In genomic region chr6:132390017-132390416, GRCh38 we compare ENCODE assay signal across 18 cellular contexts. TPM values are rescaled to one million over a fixed set of nuclear protein-coding genes. Genes with fewer than 3 reads are reported as not detected.
DNase-seq lines count a peak whose midpoint lies in the region; ATAC-seq and TF ChIP-seq lines count a peak whose summit lies in the region.
"Had no signal": no experiment of that assay in that cellular context is flagged by ENCODE, and none has a peak within 500 bp of the region (broad histone marks: within the 10 kb centered on the region; RNA-seq: fewer than 3 reads in every experiment).

No MANE protein-coding gene starts in this region.

- no peak overlapping the region for H3K27ac Mint-ChIP-seq in stimulated activated memory B cell treated with anti-CD40 and anti-IgM and Interleukin-4, amounts not matched to agents 10 μg/mL and 1 μg/mL and 100 μg/mL, for 72 hours
- no peak overlapping the region for H3K27ac Mint-ChIP-seq in activated CD8-positive, alpha-beta T cell treated with anti-CD3 and anti-CD28 coated beads for 36 hours
- H3K27ac Mint-ChIP-seq: CD4-positive, CD25-positive, alpha-beta regulatory T cell had no signal

- H3K9me3 ChIP-seq in SU-DHL-6 (ENCODE audit: insufficient read depth, low read length) = no peaks in the 10 kb centered on the region

- H3K4me3 ChIP-seq in SU-DHL-6 (ENCODE audit: insufficient read depth, low read length, poor library complexity, severe bottlenecking) = no peak overlapping the region
- H3K4me3 ChIP-seq: A549 had no signal

- H3K9me2 ChIP-seq in SU-DHL-6 (replicated peaks; ENCODE audit: insufficient read depth, low read length) = no peaks in the 10 kb centered on the region

- H3F3A ChIP-seq in SU-DHL-6 (ENCODE audit: insufficient read depth) = 0 out of 2 replicates have a peak, but pooled peaks cover 6% of the 10 kb centered on the region

- no peaks in the 10 kb centered on the region for H3K27me3 ChIP-seq in SU-DHL-6 (ENCODE audit: low read length)

- H3K79me2 ChIP-seq in SU-DHL-6 (ENCODE audit: insufficient read depth, low read length) = no peaks in the 10 kb centered on the region

- H2AFZ ChIP-seq in SU-DHL-6 (ENCODE audit: low read depth, low read length, severe bottlenecking) = no peak overlapping the region

- H3K4me1 Mint-ChIP-seq in stimulated activated memory B cell treated with anti-CD40 and anti-IgM and Interleukin-4, amounts not matched to agents 10 μg/mL and 1 μg/mL and 100 μg/mL, for 72 hours = peaks cover 16% of the 10 kb centered on the region
- H3K4me1 Mint-ChIP-seq in activated CD8-positive, alpha-beta T cell treated with anti-CD3 and anti-CD28 coated beads for 36 hours (ENCODE audit: low read depth) = no peaks in the 10 kb centered on the region
- H3K4me1 Mint-ChIP-seq: CD4-positive, CD25-positive, alpha-beta regulatory T cell had no signal

- POLR2A ChIA-PET in activated CD8-positive, alpha-beta T cell treated with anti-CD3 and anti-CD28 coated beads for 36 hours (lab: Charles Lee) = no interaction called here

- no peak for DNase-seq in activated CD8-positive, alpha-beta T cell treated with anti-CD3 and anti-CD28 coated beads for 36 hours
- no peak for DNase-seq in NCI-H187 treated with DMSO at 0.1 percent for 48 hours (lab: John Stamatoyannopoulos, UW)
- DNase-seq in NCI-H1105 treated with DMSO at 0.1 percent for 48 hours (lab: John Stamatoyannopoulos, UW) = no peak
- DNase-seq: CD4-positive, CD25-positive, alpha-beta regulatory T cell; KBM-7; NCI-H1092 treated with DMSO at 0.1 percent for 48 hours; NCI-H146; NCI-H2029 treated with DMSO at 0.1 percent for 48 hours; NCI-H226; NCI-H510A treated with DMSO at 0.1 percent for 48 hours; NCI-H774; OCI-M1; SHP77 had no signal

- peaks cover 8% of the 10 kb centered on the region for H3K36me3 ChIP-seq in SU-DHL-6 (ENCODE audit: low read length)

- no peak for TF ChIP-seq CTCF in SU-DHL-6 (IDR thresholded peaks at IDR 0.05; ENCODE audit: insufficient read depth, low read length, poor library complexity, severe bottlenecking)
- TF ChIP-seq CTCF in activated CD8-positive, alpha-beta T cell treated with anti-CD3 and anti-CD28 coated beads for 36 hours (IDR thresholded peaks at IDR 0.05) = no peak

- H3K9ac ChIP-seq in SU-DHL-6 (ENCODE audit: low read length) = no peak overlapping the region

- H3K36me3 Mint-ChIP-seq in stimulated activated memory B cell treated with anti-CD40 and anti-IgM and Interleukin-4, amounts not matched to agents 10 μg/mL and 1 μg/mL and 100 μg/mL, for 72 hours = peaks cover 12% of the 10 kb centered on the region
- peaks cover 3% of the 10 kb centered on the region for H3K36me3 Mint-ChIP-seq in activated CD8-positive, alpha-beta T cell treated with anti-CD3 and anti-CD28 coated beads for 36 hours (ENCODE audit: low read depth)
- H3K36me3 Mint-ChIP-seq: CD4-positive, CD25-positive, alpha-beta regulatory T cell had no signal

- peak; percentile 94 for ATAC-seq in GM18868 (IDR thresholded peaks at IDR 0.05; ENCODE audit: unreplicated experiment)
- peak; percentile 47 for ATAC-seq in HG03432 (IDR thresholded peaks at IDR 0.05; ENCODE audit: unreplicated experiment)
- peak; percentile 41 for ATAC-seq in stimulated activated memory B cell treated with anti-CD40 and anti-IgM and Interleukin-4, amounts not matched to agents 10 μg/mL and 1 μg/mL and 100 μg/mL, for 72 hours
- ATAC-seq in activated CD8-positive, alpha-beta T cell treated with anti-CD3 and anti-CD28 coated beads for 36 hours = no peak
- ATAC-seq: A549 had no signal

- H4K20me1 ChIP-seq in SU-DHL-6 (ENCODE audit: low read depth, low read length) = no peaks in the 10 kb centered on the region

- H3K27me3 Mint-ChIP-seq in stimulated activated memory B cell treated with anti-CD40 and anti-IgM and Interleukin-4, amounts not matched to agents 10 μg/mL and 1 μg/mL and 100 μg/mL, for 72 hours = no peaks in the 10 kb centered on the region
- H3K27me3 Mint-ChIP-seq in activated CD8-positive, alpha-beta T cell treated with anti-CD3 and anti-CD28 coated beads for 36 hours = peaks cover 10% of the 10 kb centered on the region

- CTCF ChIA-PET in activated CD8-positive, alpha-beta T cell treated with anti-CD3 and anti-CD28 coated beads for 36 hours (lab: Charles Lee) = interaction anchor here (1.2 to 1.6 kb wide), 2 partner anchors 15 to 110 kb away, joined by 3 to 6 read pairs; no protein-coding TSS in a partner anchor

- H3K4me3 Mint-ChIP-seq in stimulated activated memory B cell treated with anti-CD40 and anti-IgM and Interleukin-4, amounts not matched to agents 10 μg/mL and 1 μg/mL and 100 μg/mL, for 72 hours = no peak overlapping the region
- no peak overlapping the region for H3K4me3 Mint-ChIP-seq in activated CD8-positive, alpha-beta T cell treated with anti-CD3 and anti-CD28 coated beads for 36 hours
- H3K4me3 Mint-ChIP-seq: CD4-positive, CD25-positive, alpha-beta regulatory T cell had no signal

- intact Hi-C loops in activated CD8-positive, alpha-beta T cell treated with anti-CD3 and anti-CD28 coated beads for 36 hours (cut with micrococcal nuclease) = no loop called here

- H3K4me2 ChIP-seq in SU-DHL-6 (ENCODE audit: low read depth, low read length, poor library complexity, severe bottlenecking) = peak overlapping the region; percentile 49
- H3K4me2 ChIP-seq: A549 had no signal

- peak overlapping the region; percentile 61 for H3K27ac ChIP-seq in SU-DHL-6 (ENCODE audit: low read depth, low read length)
- H3K27ac ChIP-seq: A549 had no signal

- H3K9me3 Mint-ChIP-seq in stimulated activated memory B cell treated with anti-CD40 and anti-IgM and Interleukin-4, amounts not matched to agents 10 μg/mL and 1 μg/mL and 100 μg/mL, for 72 hours = peaks cover 10% of the 10 kb centered on the region
- H3K9me3 Mint-ChIP-seq in activated CD8-positive, alpha-beta T cell treated with anti-CD3 and anti-CD28 coated beads for 36 hours = peaks cover 9% of the 10 kb centered on the region

RNA-seq across cellular contexts. Expression of gene MOXD1, which starts 11.3 kb away (rescaled TPM):
- total RNA-seq in activated CD8-positive, alpha-beta T cell treated with anti-CD3 and anti-CD28 coated beads for 36 hours = not detected
- total RNA-seq: CD4-positive, CD25-positive, alpha-beta regulatory T cell had no signal
